ENCODE assay signal across 1 cellular context in genomic region chr6:80535914-80536565, GRCh38.
TF ChIP-seq lines count a peak whose summit lies in the region.

No MANE protein-coding gene starts in this region.

TF ChIP-seq in endothelial cell of umbilical vein, 7 proteins besides CTCF, POLR2A, EP300 and RAD21:
- TF ChIP-seq EZH2 (IDR thresholded peaks at IDR 0.05; ENCODE audit: borderline replicate concordance, low read depth, low read length, severe bottlenecking) = no peak
- TF ChIP-seq POLR2AphosphoS5 (IDR thresholded peaks at IDR 0.05; ENCODE audit: insufficient read depth, low read depth, low read length) = no peak
- TF ChIP-seq GATA2 (IDR thresholded peaks at IDR 0.05; ENCODE audit: insufficient read depth, insufficient read length, low read depth, low read length) = no peak
- TF ChIP-seq MYC (IDR thresholded peaks at IDR 0.05; ENCODE audit: low read depth, low read length) = no peak
- no peak for TF ChIP-seq JUN (IDR thresholded peaks at IDR 0.05; ENCODE audit: borderline replicate concordance, insufficient read depth, insufficient read length, low read depth)
- TF ChIP-seq FOS (IDR thresholded peaks at IDR 0.05; ENCODE audit: borderline replicate concordance, insufficient read depth, low read length) = no peak
- TF ChIP-seq MAX (IDR thresholded peaks at IDR 0.05; ENCODE audit: insufficient read depth, insufficient read length) = no peak
